ENCODE assay signal across 27 cellular contexts in the genomic region with DNA sequence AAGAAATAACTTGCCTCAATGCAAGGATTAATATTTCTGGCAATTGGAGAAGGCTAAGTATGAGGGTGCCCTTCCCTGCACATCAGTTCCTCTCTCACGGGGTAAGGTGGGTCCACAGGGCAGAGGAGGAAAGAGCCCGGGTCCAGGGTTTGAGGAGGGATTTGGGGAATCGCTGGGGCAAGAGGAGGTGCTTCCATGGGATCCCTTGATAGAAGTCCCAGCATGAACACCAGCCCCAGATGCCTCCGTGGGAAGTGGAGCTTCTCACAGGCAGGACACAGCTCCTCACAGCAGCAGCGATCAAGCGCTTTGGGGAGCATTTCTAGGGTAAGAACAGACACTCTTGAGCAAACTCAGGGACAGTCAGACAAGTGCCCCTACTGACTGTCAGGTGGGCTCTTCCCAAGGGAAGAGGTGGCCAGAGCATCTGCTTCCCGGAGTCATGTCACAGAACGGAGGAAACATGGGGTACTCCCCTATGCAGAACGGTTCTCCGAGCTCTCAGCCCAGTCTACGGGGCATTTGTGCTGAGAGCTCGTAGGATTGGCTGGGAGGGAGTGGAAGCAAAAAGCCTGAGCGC.
"Had no signal": no experiment of that assay in that cellular context is flagged by ENCODE, and none has a peak within 500 bp of the region (broad histone marks: within the 10 kb centered on the region; RNA-seq: fewer than 3 reads in every experiment).

No MANE protein-coding gene starts in this region.

- H3K36me3 Mint-ChIP-seq: mesothelial cell of epicardium, naive B cell, natural killer cell had no signal

- H3K9me3 Mint-ChIP-seq: mesothelial cell of epicardium; natural killer cell; stimulated activated naive CD8-positive, alpha-beta T cell treated with anti-CD3 and anti-CD28 coated beads, Interleukin-15, Interleukin-2, amounts not matched to agents 100 ng/mL and 50 ng/mL, for 24 hours had no signal

- H3K4me1 ChIP-seq: left ventricle myocardium inferior, suprapubic skin, tibial artery, upper lobe of right lung, uterus had no signal

- H3K4me3 ChIP-seq: hepatocyte, left ventricle myocardium inferior, lung, ovary, skin epidermis, suprapubic skin, thoracic aorta, tibial artery, upper lobe of right lung, uterus had no signal

- ATAC-seq: natural killer cell, right cardiac atrium, sciatic nerve, upper lobe of right lung had no signal

- H3K27me3 ChIP-seq: hepatocyte, neutrophil, ovary, suprapubic skin, tibial artery, upper lobe of right lung, uterus had no signal

- DNase-seq: islet precursor cell; left ventricle myocardium inferior; mesendoderm; naive B cell; natural killer cell; occipital lobe; ovary; retina; right cardiac atrium; stimulated activated CD4-positive, alpha-beta T cell treated with anti-CD3 and anti-CD28 coated beads, Interleukin-12 subunit alpha, Interleukin-12 subunit beta, amount 100 ng/mL, for 4 hours; stimulated activated CD4-positive, alpha-beta T cell treated with anti-CD3 and anti-CD28 coated beads, Interleukin-15, amount 100 ng/mL, for 24 hours; stimulated activated CD4-positive, alpha-beta T cell treated with anti-CD3 and anti-CD28 coated beads, Interleukin-2, amount 100 ng/mL, for 24 hours; stimulated activated CD4-positive, alpha-beta T cell treated with anti-CD3 and anti-CD28 coated beads, Interleukin-4, amount 100 ng/mL, for 1 hour; stimulated activated naive CD4-positive, alpha-beta T cell; tibial artery; upper lobe of right lung; uterus had no signal

- H3K9me3 ChIP-seq: left ventricle myocardium inferior, neutrophil, ovary, suprapubic skin, thoracic aorta, tibial artery, upper lobe of right lung, uterus had no signal

- H3K27ac Mint-ChIP-seq: mesothelial cell of epicardium; natural killer cell; progenitor cell of endocrine pancreas; stimulated activated naive CD8-positive, alpha-beta T cell treated with anti-CD3 and anti-CD28 coated beads, Interleukin-15, Interleukin-2, amounts not matched to agents 100 ng/mL and 50 ng/mL, for 24 hours had no signal

- H3K4me1 Mint-ChIP-seq: naive B cell, natural killer cell had no signal

- H3K36me3 ChIP-seq: left ventricle myocardium inferior, neutrophil, ovary, suprapubic skin, thoracic aorta, tibial artery, upper lobe of right lung, uterus had no signal

- H3K27ac ChIP-seq: hepatocyte, left ventricle myocardium inferior, neutrophil, ovary, skin epidermis, suprapubic skin, thoracic aorta, tibial artery, upper lobe of right lung, uterus had no signal

- H3K4me3 Mint-ChIP-seq: mesothelial cell of epicardium; naive B cell; natural killer cell; stimulated activated naive CD8-positive, alpha-beta T cell treated with anti-CD3 and anti-CD28 coated beads, Interleukin-15, Interleukin-2, amounts not matched to agents 100 ng/mL and 50 ng/mL, for 24 hours had no signal
